Comparison of ENCODE assay signal across 1 cellular context in the genomic region with DNA sequence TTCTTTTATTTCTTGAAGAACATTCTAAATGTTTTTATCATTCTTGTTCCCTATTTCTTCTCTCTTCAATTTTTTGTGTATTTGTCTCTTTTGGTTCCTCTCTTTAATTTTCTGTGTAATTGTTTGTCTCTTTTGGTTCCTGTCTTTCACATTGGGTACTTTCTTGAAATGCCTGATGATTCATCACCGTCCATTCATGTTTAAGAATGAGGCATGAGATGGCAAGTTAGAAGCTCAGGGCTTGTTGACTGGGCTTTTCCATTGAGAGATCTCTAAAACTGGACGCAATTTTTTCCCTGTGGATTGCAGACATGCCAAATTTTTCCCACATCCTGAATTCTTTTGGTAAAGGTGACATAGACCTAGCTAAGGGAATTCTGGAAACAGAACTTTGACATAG.
TF ChIP-seq lines count a peak whose summit lies in the region.

No MANE protein-coding gene starts in this region.

TF ChIP-seq in GM23338, 12 proteins besides CTCF, POLR2A, EP300 and RAD21:
- TF ChIP-seq JUNB (IDR thresholded peaks at IDR 0.05; ENCODE audit: unreplicated experiment) = no peak
- TF ChIP-seq EZH2 (IDR thresholded peaks at IDR 0.05; ENCODE audit: low read depth, unreplicated experiment) = no peak
- TF ChIP-seq, protein P1, sequence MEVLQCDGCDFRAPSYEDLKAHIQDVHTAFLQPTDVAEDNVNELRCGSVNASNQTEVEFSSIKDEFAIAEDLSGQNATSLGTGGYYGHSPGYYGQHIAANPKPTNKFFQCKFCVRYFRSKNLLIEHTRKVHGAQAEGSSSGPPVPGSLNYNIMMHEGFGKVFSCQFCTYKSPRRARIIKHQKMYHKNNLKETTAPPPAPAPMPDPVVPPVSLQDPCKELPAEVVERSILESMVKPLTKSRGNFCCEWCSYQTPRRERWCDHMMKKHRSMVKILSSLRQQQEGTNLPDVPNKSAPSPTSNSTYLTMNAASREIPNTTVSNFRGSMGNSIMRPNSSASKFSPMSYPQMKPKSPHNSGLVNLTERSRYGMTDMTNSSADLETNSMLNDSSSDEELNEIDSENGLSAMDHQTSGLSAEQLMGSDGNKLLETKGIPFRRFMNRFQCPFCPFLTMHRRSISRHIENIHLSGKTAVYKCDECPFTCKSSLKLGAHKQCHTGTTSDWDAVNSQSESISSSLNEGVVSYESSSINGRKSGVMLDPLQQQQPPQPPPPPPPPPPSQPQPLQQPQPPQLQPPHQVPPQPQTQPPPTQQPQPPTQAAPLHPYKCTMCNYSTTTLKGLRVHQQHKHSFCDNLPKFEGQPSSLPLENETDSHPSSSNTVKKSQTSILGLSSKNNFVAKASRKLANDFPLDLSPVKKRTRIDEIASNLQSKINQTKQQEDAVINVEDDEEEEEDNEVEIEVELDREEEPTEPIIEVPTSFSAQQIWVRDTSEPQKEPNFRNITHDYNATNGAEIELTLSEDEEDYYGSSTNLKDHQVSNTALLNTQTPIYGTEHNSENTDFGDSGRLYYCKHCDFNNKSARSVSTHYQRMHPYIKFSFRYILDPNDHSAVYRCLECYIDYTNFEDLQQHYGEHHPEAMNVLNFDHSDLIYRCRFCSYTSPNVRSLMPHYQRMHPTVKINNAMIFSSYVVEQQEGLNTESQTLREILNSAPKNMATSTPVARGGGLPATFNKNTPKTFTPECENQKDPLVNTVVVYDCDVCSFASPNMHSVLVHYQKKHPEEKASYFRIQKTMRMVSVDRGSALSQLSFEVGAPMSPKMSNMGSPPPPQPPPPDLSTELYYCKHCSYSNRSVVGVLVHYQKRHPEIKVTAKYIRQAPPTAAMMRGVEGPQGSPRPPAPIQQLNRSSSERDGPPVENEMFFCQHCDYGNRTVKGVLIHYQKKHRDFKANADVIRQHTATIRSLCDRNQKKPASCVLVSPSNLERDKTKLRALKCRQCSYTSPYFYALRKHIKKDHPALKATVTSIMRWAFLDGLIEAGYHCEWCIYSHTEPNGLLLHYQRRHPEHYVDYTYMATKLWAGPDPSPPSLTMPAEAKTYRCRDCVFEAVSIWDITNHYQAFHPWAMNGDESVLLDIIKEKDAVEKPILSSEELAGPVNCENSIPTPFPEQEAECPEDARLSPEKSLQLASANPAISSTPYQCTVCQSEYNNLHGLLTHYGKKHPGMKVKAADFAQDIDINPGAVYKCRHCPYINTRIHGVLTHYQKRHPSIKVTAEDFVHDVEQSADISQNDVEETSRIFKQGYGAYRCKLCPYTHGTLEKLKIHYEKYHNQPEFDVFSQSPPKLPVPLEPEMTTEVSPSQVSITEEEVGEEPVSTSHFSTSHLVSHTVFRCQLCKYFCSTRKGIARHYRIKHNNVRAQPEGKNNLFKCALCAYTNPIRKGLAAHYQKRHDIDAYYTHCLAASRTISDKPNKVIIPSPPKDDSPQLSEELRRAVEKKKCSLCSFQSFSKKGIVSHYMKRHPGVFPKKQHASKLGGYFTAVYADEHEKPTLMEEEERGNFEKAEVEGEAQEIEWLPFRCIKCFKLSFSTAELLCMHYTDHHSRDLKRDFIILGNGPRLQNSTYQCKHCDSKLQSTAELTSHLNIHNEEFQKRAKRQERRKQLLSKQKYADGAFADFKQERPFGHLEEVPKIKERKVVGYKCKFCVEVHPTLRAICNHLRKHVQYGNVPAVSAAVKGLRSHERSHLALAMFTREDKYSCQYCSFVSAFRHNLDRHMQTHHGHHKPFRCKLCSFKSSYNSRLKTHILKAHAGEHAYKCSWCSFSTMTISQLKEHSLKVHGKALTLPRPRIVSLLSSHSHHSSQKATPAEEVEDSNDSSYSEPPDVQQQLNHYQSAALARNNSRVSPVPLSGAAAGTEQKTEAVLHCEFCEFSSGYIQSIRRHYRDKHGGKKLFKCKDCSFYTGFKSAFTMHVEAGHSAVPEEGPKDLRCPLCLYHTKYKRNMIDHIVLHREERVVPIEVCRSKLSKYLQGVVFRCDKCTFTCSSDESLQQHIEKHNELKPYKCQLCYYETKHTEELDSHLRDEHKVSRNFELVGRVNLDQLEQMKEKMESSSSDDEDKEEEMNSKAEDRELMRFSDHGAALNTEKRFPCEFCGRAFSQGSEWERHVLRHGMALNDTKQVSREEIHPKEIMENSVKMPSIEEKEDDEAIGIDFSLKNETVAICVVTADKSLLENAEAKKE (CRISPR knock-in tag; IDR thresholded peaks at IDR 0.05) = no peak
- TF ChIP-seq REST (IDR thresholded peaks at IDR 0.05; ENCODE audit: unreplicated experiment) = no peak
- TF ChIP-seq STAT1 (IDR thresholded peaks at IDR 0.05; ENCODE audit: unreplicated experiment) = no peak
- TF ChIP-seq CREB1 (CRISPR knock-in tag; IDR thresholded peaks at IDR 0.05; ENCODE audit: low read depth) = no peak
- TF ChIP-seq EZH2phosphoT487 (IDR thresholded peaks at IDR 0.05; ENCODE audit: unreplicated experiment) = no peak
- no peak for TF ChIP-seq POLR2AphosphoS5 (IDR thresholded peaks at IDR 0.05; ENCODE audit: low read depth)
- TF ChIP-seq ZNF331 (CRISPR knock-in tag; IDR thresholded peaks at IDR 0.05; ENCODE audit: low read depth) = no peak
- no peak for TF ChIP-seq NANOG (IDR thresholded peaks at IDR 0.05; ENCODE audit: borderline replicate concordance)
- TF ChIP-seq ETS1 (IDR thresholded peaks at IDR 0.05) = no peak
- TF ChIP-seq ZNF114 (CRISPR knock-in tag; IDR thresholded peaks at IDR 0.05) = no peak
